In the genomic region with DNA sequence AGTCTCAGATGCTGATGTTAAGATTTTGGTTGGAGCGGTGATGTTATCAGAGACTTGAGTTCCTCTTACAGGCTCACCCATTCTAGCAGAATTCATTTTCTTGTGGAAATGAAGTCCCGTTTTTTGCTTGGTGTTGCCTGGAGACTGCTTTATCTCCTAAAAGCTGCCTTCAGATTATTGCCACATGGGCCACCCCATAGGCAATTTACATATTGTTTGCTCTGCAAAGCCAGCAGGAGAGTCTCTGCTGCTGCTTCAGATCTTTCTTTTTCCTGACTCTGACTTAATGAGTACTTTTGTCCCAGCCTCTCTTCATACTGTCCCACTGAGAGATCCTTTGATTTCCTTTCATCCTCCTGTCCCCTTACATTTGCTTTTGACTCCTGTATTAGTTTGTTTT, we compare ENCODE assay signal across 1 cellular context.
TF ChIP-seq lines count a peak whose summit lies in the region.

No MANE protein-coding gene starts in this region.

TF ChIP-seq in endothelial cell of umbilical vein, 7 proteins besides CTCF, POLR2A, EP300 and RAD21:
- no peak for TF ChIP-seq MYC (IDR thresholded peaks at IDR 0.05; ENCODE audit: low read depth, low read length)
